Comparison of ENCODE assay signal across 24 cellular contexts in genomic region chr14:104766863-104767633, GRCh38. TPM values are rescaled to one million over a fixed set of nuclear protein-coding genes. Genes with fewer than 3 reads are reported as not detected.
A peak's percentile ranks its signal among the peaks of the same experiment; 100 is the strongest.
DNase-seq lines count a peak whose midpoint lies in the region; ATAC-seq, FAIRE-seq and TF ChIP-seq lines count a peak whose summit lies in the region.
"Had no signal": no experiment of that assay in that cellular context is flagged by ENCODE, and none has a peak within 500 bp of the region (broad histone marks: within the 10 kb centered on the region; RNA-seq: fewer than 3 reads in every experiment).

No MANE protein-coding gene starts in this region.

- H2AFZ ChIP-seq in MM.1S (ENCODE audit: low read length): no peak overlapping the region

- H3K4me3 Mint-ChIP-seq in progenitor cell of endocrine pancreas (ENCODE audit: low read depth): peak overlapping the region; percentile 56
- H3K4me3 Mint-ChIP-seq in activated T-helper 2 cell treated with anti-CD3 and anti-CD28 coated beads, Interferon-gamma antibody, Interleukin-2, Interleukin-4, amounts not matched to agents 10 μg/mL and 5 μg/mL and 100 μg/mL, durations not matched to agents 14 hours and 24 hours and 36 hours (ENCODE audit: low read depth): no peak overlapping the region
- H3K4me3 Mint-ChIP-seq: activated B cell treated with CpG ODN at 0.5 μM for 24 hours; activated CD8-positive, alpha-beta memory T cell treated with anti-CD3 and anti-CD28 coated beads, Interleukin-2, amount 10 ng/mL, durations not matched to agents 7 days and 5 days; activated naive CD4-positive, alpha-beta T cell treated with anti-CD3 and anti-CD28 coated beads for 36 hours; nephron had no signal

- no peak for ATAC-seq in GM21526 (IDR thresholded peaks at IDR 0.05; ENCODE audit: low FRiP score, unreplicated experiment)
- ATAC-seq: activated CD8-positive, alpha-beta memory T cell treated with anti-CD3 and anti-CD28 coated beads, Interleukin-2, amount 10 ng/mL, durations not matched to agents 7 days and 5 days; gastrocnemius medialis had no signal

- no peak for FAIRE-seq in kidney (lab: Jason Lieb, UNC)
- FAIRE-seq: endometrium had no signal

- H3K27ac ChIP-seq in kidney (ENCODE audit: low read depth in 2 of 2, low read length in 2 of 2) (peak overlapping the region; percentile 23 to 34), MM.1S (ENCODE audit: low read length) (no peak overlapping the region)
- H3K27ac ChIP-seq: C4-2B, coronary artery, gastrocnemius medialis, ovary, SJSA1 had no signal

- no peaks in the 10 kb centered on the region for H3K27me3 Mint-ChIP-seq in progenitor cell of endocrine pancreas
- H3K27me3 Mint-ChIP-seq in activated T-helper 2 cell treated with anti-CD3 and anti-CD28 coated beads, Interferon-gamma antibody, Interleukin-2, Interleukin-4, amounts not matched to agents 10 μg/mL and 5 μg/mL and 100 μg/mL, durations not matched to agents 14 hours and 24 hours and 36 hours (ENCODE audit: low read depth): no peaks in the 10 kb centered on the region
- H3K27me3 Mint-ChIP-seq: activated B cell treated with CpG ODN at 0.5 μM for 24 hours; activated CD8-positive, alpha-beta memory T cell treated with anti-CD3 and anti-CD28 coated beads, Interleukin-2, amount 10 ng/mL, durations not matched to agents 7 days and 5 days had no signal

- H3K27me3 ChIP-seq in H7 (ENCODE audit: control insufficient read depth, insufficient read depth, low read length) (no peaks in the 10 kb centered on the region), NT2/D1 (ENCODE audit: insufficient read depth, insufficient read length) (no peaks in the 10 kb centered on the region), MM.1S (replicated peaks; ENCODE audit: insufficient read depth, low read length) (no peaks in the 10 kb centered on the region)
- H3K27me3 ChIP-seq: gastrocnemius medialis, ovary, SJSA1 had no signal

- H3K4me1 ChIP-seq in NT2/D1 (ENCODE audit: insufficient read depth, insufficient read length): peaks cover 8% of the 10 kb centered on the region
- peaks cover 0 to 7% of the 10 kb centered on the region in 2 donors for H3K4me1 ChIP-seq in kidney (ENCODE audit: control insufficient read depth in 1 of 2, insufficient read depth in 1 of 2, low read depth in 1 of 2, low read length in 2 of 2)
- no peaks in the 10 kb centered on the region for H3K4me1 ChIP-seq in MM.1S (ENCODE audit: low read length)

- DNase-seq in H7 (no peak), NT2/D1 (ENCODE audit: low read depth, low spot score) (no peak), kidney (no peak), progenitor cell of endocrine pancreas (ENCODE audit: low spot score, unreplicated experiment) (peak; percentile 44), GM19240 (ENCODE audit: insufficient read length, low spot score) (no peak), MM.1S (no peak)
- DNase-seq in activated T-helper 2 cell treated with anti-CD3 and anti-CD28 coated beads, Interferon-gamma antibody, Interleukin-2, Interleukin-4, amounts not matched to agents 10 μg/mL and 5 μg/mL and 100 μg/mL, durations not matched to agents 14 hours and 24 hours and 36 hours (ENCODE audit: low spot score): no peak
- DNase-seq: activated B cell treated with CpG ODN at 0.5 μM for 24 hours; activated CD4-positive, alpha-beta T cell treated with anti-CD3 and anti-CD28 coated beads, Interleukin-2, amount 50 U/mL, for 1 hour; activated CD8-positive, alpha-beta memory T cell treated with anti-CD3 and anti-CD28 coated beads, Interleukin-2, amount 10 ng/mL, durations not matched to agents 7 days and 5 days; activated naive CD4-positive, alpha-beta T cell treated with anti-CD3 and anti-CD28 coated beads for 36 hours; Calu3; DMS79 treated with DMSO at 0.1 percent for 48 hours; gastrocnemius medialis; NCI-H1105; NCI-H1930; NCI-H69; ovary had no signal

- H4K20me1 ChIP-seq in MM.1S (ENCODE audit: insufficient read depth, low read length): no peaks in the 10 kb centered on the region

- H3K9me3 Mint-ChIP-seq in progenitor cell of endocrine pancreas (ENCODE audit: low read depth): peaks cover 20% of the 10 kb centered on the region
- peaks cover 3% of the 10 kb centered on the region for H3K9me3 Mint-ChIP-seq in activated T-helper 2 cell treated with anti-CD3 and anti-CD28 coated beads, Interferon-gamma antibody, Interleukin-2, Interleukin-4, amounts not matched to agents 10 μg/mL and 5 μg/mL and 100 μg/mL, durations not matched to agents 14 hours and 24 hours and 36 hours

- 0 out of 2 replicates have a peak overlapping the region, but pooled peaks have one; percentile 8 for H3K4me3 ChIP-seq in H7 (ENCODE audit: insufficient read depth, low read depth, low read length)
- H3K4me3 ChIP-seq in NT2/D1 (ENCODE audit: insufficient read length, low read depth): no peak overlapping the region
- no peak overlapping the region for H3K4me3 ChIP-seq in kidney (ENCODE audit: low read length in 2 of 2)
- no peak overlapping the region for H3K4me3 ChIP-seq in MM.1S (ENCODE audit: low read length)
- H3K4me3 ChIP-seq: coronary artery, gastrocnemius medialis, ovary, SJSA1 had no signal

- H3K4me1 Mint-ChIP-seq in progenitor cell of endocrine pancreas (ENCODE audit: low read depth): peaks cover 21% of the 10 kb centered on the region
- H3K4me1 Mint-ChIP-seq in activated T-helper 2 cell treated with anti-CD3 and anti-CD28 coated beads, Interferon-gamma antibody, Interleukin-2, Interleukin-4, amounts not matched to agents 10 μg/mL and 5 μg/mL and 100 μg/mL, durations not matched to agents 14 hours and 24 hours and 36 hours (ENCODE audit: low read depth): peaks cover 4% of the 10 kb centered on the region

- no peaks in the 10 kb centered on the region for H3F3A ChIP-seq in MM.1S (ENCODE audit: insufficient read depth, low read length)

- H3K9me3 ChIP-seq in NT2/D1 (ENCODE audit: insufficient read depth, low read length) (peaks cover 15% of the 10 kb centered on the region; the same call in 1 of the 2 replicates), kidney (ENCODE audit: control insufficient read depth in 1 of 2, low read length in 2 of 2) (peaks cover 0 to 3% of the 10 kb centered on the region in 2 donors), MM.1S (replicated peaks; ENCODE audit: insufficient read depth, low read length) (no peaks in the 10 kb centered on the region)
- H3K9me3 ChIP-seq: gastrocnemius medialis, ovary had no signal

- intact Hi-C loops in kidney (cut with DNase I): no loop called here
- intact Hi-C loops in activated T-helper 2 cell treated with anti-CD3 and anti-CD28 coated beads, Interferon-gamma antibody, Interleukin-2, Interleukin-4, amounts not matched to agents 10 μg/mL and 5 μg/mL and 100 μg/mL, durations not matched to agents 14 hours and 24 hours and 36 hours (cut with micrococcal nuclease): loop anchor here (5.0 kb wide), 1 partner anchor 100 kb away; the partner anchor contains the start of gene CEP170B

- H3K79me2 ChIP-seq in MM.1S (ENCODE audit: low read length): no peaks in the 10 kb centered on the region

- peaks cover 41% of the 10 kb centered on the region for H3K36me3 Mint-ChIP-seq in progenitor cell of endocrine pancreas (ENCODE audit: insufficient read depth)
- peaks cover 29% of the 10 kb centered on the region for H3K36me3 Mint-ChIP-seq in activated T-helper 2 cell treated with anti-CD3 and anti-CD28 coated beads, Interferon-gamma antibody, Interleukin-2, Interleukin-4, amounts not matched to agents 10 μg/mL and 5 μg/mL and 100 μg/mL, durations not matched to agents 14 hours and 24 hours and 36 hours (ENCODE audit: low read depth)

- peak overlapping the region; percentile 99 for H3K27ac Mint-ChIP-seq in progenitor cell of endocrine pancreas
- H3K27ac Mint-ChIP-seq in activated T-helper 2 cell treated with anti-CD3 and anti-CD28 coated beads, Interferon-gamma antibody, Interleukin-2, Interleukin-4, amounts not matched to agents 10 μg/mL and 5 μg/mL and 100 μg/mL, durations not matched to agents 14 hours and 24 hours and 36 hours: no peak overlapping the region
- H3K27ac Mint-ChIP-seq: activated B cell treated with CpG ODN at 0.5 μM for 24 hours; activated CD8-positive, alpha-beta memory T cell treated with anti-CD3 and anti-CD28 coated beads, Interleukin-2, amount 10 ng/mL, durations not matched to agents 7 days and 5 days; activated naive CD4-positive, alpha-beta T cell treated with anti-CD3 and anti-CD28 coated beads for 36 hours had no signal

- TF ChIP-seq CTCF in kidney (IDR thresholded peaks at IDR 0.05; ENCODE audit: borderline replicate concordance, extremely low read depth, insufficient read depth): no peak
- no peak for TF ChIP-seq CTCF in progenitor cell of endocrine pancreas (IDR thresholded peaks at IDR 0.05; ENCODE audit: unreplicated experiment)
- TF ChIP-seq CTCF in MM.1S (IDR thresholded peaks at IDR 0.05; ENCODE audit: low read length): no peak

- H3K4me2 ChIP-seq in MM.1S (ENCODE audit: low read depth, low read length): no peak overlapping the region

- peak overlapping the region; percentile 32 for H3K9ac ChIP-seq in NT2/D1 (ENCODE audit: insufficient read length, low read depth)
- H3K9ac ChIP-seq in kidney (ENCODE audit: low read length in 2 of 2): no peak overlapping the region
- H3K9ac ChIP-seq in MM.1S (ENCODE audit: low read length): no peak overlapping the region

- H3K36me3 ChIP-seq in H7 (replicated peaks; ENCODE audit: control insufficient read depth, insufficient read depth, low read length): peaks cover 9% of the 10 kb centered on the region
- H3K36me3 ChIP-seq in NT2/D1 (ENCODE audit: insufficient read depth, insufficient read length, low read length): peaks cover 33% of the 10 kb centered on the region
- H3K36me3 ChIP-seq in kidney (ENCODE audit: control insufficient read depth in 1 of 2, insufficient read depth in 2 of 2, low read length in 2 of 2): no peaks in the 10 kb centered on the region
- H3K36me3 ChIP-seq in MM.1S (replicated peaks; ENCODE audit: insufficient read depth, low read length): no peaks in the 10 kb centered on the region
- H3K36me3 ChIP-seq: ovary had no signal

- H3K9me2 ChIP-seq in MM.1S (replicated peaks; ENCODE audit: insufficient read depth, low read length): no peaks in the 10 kb centered on the region

RNA-seq across cellular contexts. Expression of gene SIVA1, which starts 14.1 kb away (rescaled TPM):
- total RNA-seq in H7 (2014; rRNA removed; shearing (Covaris generic)): 206 and 249 TPM in 2 replicates
- 65.7 TPM for total RNA-seq in kidney
- polyA plus RNA-seq in kidney (ENCODE audit: insufficient read depth, low read depth, low replicate concordance): 124 TPM
- total RNA-seq in progenitor cell of endocrine pancreas: 98.6 and 116 TPM in 2 replicates
- total RNA-seq in activated T-helper 2 cell treated with anti-CD3 and anti-CD28 coated beads, Interferon-gamma antibody, Interleukin-2, Interleukin-4, amounts not matched to agents 10 μg/mL and 5 μg/mL and 100 μg/mL, durations not matched to agents 14 hours and 24 hours and 36 hours: 96.0 and 104 TPM in 2 replicates

RNA-seq across cellular contexts. Expression of gene AKT1, which starts 28.5 kb away (rescaled TPM):
- total RNA-seq in H7 (2014; rRNA removed; shearing (Covaris generic)): 152 and 165 TPM in 2 replicates
- total RNA-seq in kidney (125 TPM), progenitor cell of endocrine pancreas (147 and 151 TPM in 2 replicates)
- 70.6 TPM for polyA plus RNA-seq in kidney (ENCODE audit: insufficient read depth, low read depth, low replicate concordance)
- total RNA-seq in activated T-helper 2 cell treated with anti-CD3 and anti-CD28 coated beads, Interferon-gamma antibody, Interleukin-2, Interleukin-4, amounts not matched to agents 10 μg/mL and 5 μg/mL and 100 μg/mL, durations not matched to agents 14 hours and 24 hours and 36 hours: 145 TPM in 2 replicates

RNA-seq across cellular contexts. Expression of gene ZBTB42, which starts 33.9 kb away (rescaled TPM):
- 9.1 and 9.5 TPM in 2 replicates for total RNA-seq in H7 (2014; rRNA removed; shearing (Covaris generic))
- total RNA-seq in kidney: 10.0 TPM
- polyA plus RNA-seq in kidney (ENCODE audit: insufficient read depth, low read depth, low replicate concordance): 3.9 TPM
- total RNA-seq in progenitor cell of endocrine pancreas: 12.3 and 12.6 TPM in 2 replicates
- 5.2 and 5.4 TPM in 2 replicates for total RNA-seq in activated T-helper 2 cell treated with anti-CD3 and anti-CD28 coated beads, Interferon-gamma antibody, Interleukin-2, Interleukin-4, amounts not matched to agents 10 μg/mL and 5 μg/mL and 100 μg/mL, durations not matched to agents 14 hours and 24 hours and 36 hours

RNA-seq across cellular contexts. Expression of gene ADSS1, which starts 43.0 kb away (rescaled TPM):
- total RNA-seq in H7 (2014; rRNA removed; shearing (Covaris generic)): 10.3 and 11.2 TPM in 2 replicates
- total RNA-seq in kidney: 7.5 TPM
- polyA plus RNA-seq in kidney (ENCODE audit: insufficient read depth, low read depth, low replicate concordance): 16.5 TPM
- total RNA-seq in progenitor cell of endocrine pancreas: 8.9 and 9.7 TPM in 2 replicates
- 1.1 and 2.4 TPM in 2 replicates for total RNA-seq in activated T-helper 2 cell treated with anti-CD3 and anti-CD28 coated beads, Interferon-gamma antibody, Interleukin-2, Interleukin-4, amounts not matched to agents 10 μg/mL and 5 μg/mL and 100 μg/mL, durations not matched to agents 14 hours and 24 hours and 36 hours
